1 cellular context compared by ENCODE assay signal in genomic region chr1:53220171-53220961, GRCh38.
A peak's percentile ranks its signal among the peaks of the same experiment; 100 is the strongest.
TF ChIP-seq lines count a peak whose summit lies in the region.

Gene CZIB (minus strand): TSS chr1:53220634. CDS start chr1:53220575, 59 bp downstream.

TF ChIP-seq in HEK293, 187 proteins besides CTCF, POLR2A, EP300 and RAD21 (continued from another document and continues in another):
- TF ChIP-seq ZBTB11 (tag by site-specific recombination; conservative IDR thresholded peaks at IDR 0.05; ENCODE audit: low read depth) = peak; percentile 90
- TF ChIP-seq ZNF626 (tag by site-specific recombination; IDR thresholded peaks at IDR 0.05) = no peak
- TF ChIP-seq EGR2 (tag by site-specific recombination; IDR thresholded peaks at IDR 0.05; ENCODE audit: low read depth) = peak; percentile 96
- TF ChIP-seq GLIS1 (tag by site-specific recombination; IDR thresholded peaks at IDR 0.05) = peak; percentile 80
- peak; percentile 97 for TF ChIP-seq SP7 (tag by site-specific recombination; IDR thresholded peaks at IDR 0.05)
- peak; percentile 63 for TF ChIP-seq ZNF24 (tag by site-specific recombination; IDR thresholded peaks at IDR 0.05)
- peak; percentile 64; the same call in 1 of the 2 replicates for TF ChIP-seq TSHZ1 (tag by site-specific recombination; IDR thresholded peaks at IDR 0.05; ENCODE audit: borderline replicate concordance)
- no peak for TF ChIP-seq ZNF488 (tag by site-specific recombination; IDR thresholded peaks at IDR 0.05)
- no peak for TF ChIP-seq ZNF624 (tag by site-specific recombination; IDR thresholded peaks at IDR 0.05)
- TF ChIP-seq ZBTB17 (tag by site-specific recombination; IDR thresholded peaks at IDR 0.05) = peak; percentile 90
- TF ChIP-seq ZNF423 (tag by site-specific recombination; IDR thresholded peaks at IDR 0.05) = peak; percentile 69
- peak; percentile 84 for TF ChIP-seq ZBTB48 (tag by site-specific recombination; IDR thresholded peaks at IDR 0.05)
- TF ChIP-seq ZNF776 (tag by site-specific recombination; IDR thresholded peaks at IDR 0.05; ENCODE audit: borderline replicate concordance) = no peak
- peak; percentile 96 for TF ChIP-seq ZFHX2 (tag by site-specific recombination; conservative IDR thresholded peaks at IDR 0.05)
- TF ChIP-seq ZNF518A (tag by site-specific recombination; conservative IDR thresholded peaks at IDR 0.05; ENCODE audit: low read depth) = peak; percentile 65
- TF ChIP-seq SP3 (tag by site-specific recombination; IDR thresholded peaks at IDR 0.05) = peak; percentile 95
- no peak for TF ChIP-seq ZNF701 (tag by site-specific recombination; IDR thresholded peaks at IDR 0.05)
- no peak for TF ChIP-seq ZNF549 (tag by site-specific recombination; IDR thresholded peaks at IDR 0.05)
- TF ChIP-seq YY1 (tag by site-specific recombination; IDR thresholded peaks at IDR 0.05) = peak; percentile 79; the same call in 1 of the 2 replicates
- peak; percentile 99 for TF ChIP-seq KLF16 (tag by site-specific recombination; IDR thresholded peaks at IDR 0.05)
- no peak for TF ChIP-seq ZNF747 (tag by site-specific recombination; IDR thresholded peaks at IDR 0.05)
- no peak for TF ChIP-seq SCRT1 (tag by site-specific recombination; IDR thresholded peaks at IDR 0.05; ENCODE audit: borderline replicate concordance)
- TF ChIP-seq ZNF132 (tag by site-specific recombination; IDR thresholded peaks at IDR 0.05; ENCODE audit: borderline replicate concordance) = no peak
- TF ChIP-seq ZNF133 (tag by site-specific recombination; IDR thresholded peaks at IDR 0.05) = no peak
- no peak for TF ChIP-seq ZNF548 (tag by site-specific recombination; IDR thresholded peaks at IDR 0.05)
- no peak for TF ChIP-seq ZNF621 (tag by site-specific recombination; IDR thresholded peaks at IDR 0.05)
- TF ChIP-seq ZNF664 (tag by site-specific recombination; IDR thresholded peaks at IDR 0.05) = no peak
- 0 out of 2 replicates have a peak, but pooled peaks have one; percentile 20 for TF ChIP-seq ZNF121 (tag by site-specific recombination; IDR thresholded peaks at IDR 0.05)
- TF ChIP-seq ZNF391 (tag by site-specific recombination; IDR thresholded peaks at IDR 0.05; ENCODE audit: borderline replicate concordance, low read depth) = peak; percentile 95
- no peak for TF ChIP-seq ZNF426 (tag by site-specific recombination; IDR thresholded peaks at IDR 0.05)
- no peak for TF ChIP-seq ZNF704 (tag by site-specific recombination; IDR thresholded peaks at IDR 0.05)
- peak; percentile 72 for TF ChIP-seq ZSCAN30 (tag by site-specific recombination; IDR thresholded peaks at IDR 0.05)
- TF ChIP-seq BCL11A (tag by site-specific recombination; IDR thresholded peaks at IDR 0.05; ENCODE audit: low read depth) = no peak
- peak; percentile 85; the same call in 1 of the 2 replicates for TF ChIP-seq GLI4 (tag by site-specific recombination; IDR thresholded peaks at IDR 0.05)
- no peak for TF ChIP-seq ZNF585B (tag by site-specific recombination; IDR thresholded peaks at IDR 0.05)
- peak; percentile 79 for TF ChIP-seq INSM2 (tag by site-specific recombination; IDR thresholded peaks at IDR 0.05)
- no peak for TF ChIP-seq ZNF202 (tag by site-specific recombination; IDR thresholded peaks at IDR 0.05; ENCODE audit: borderline replicate concordance)
- TF ChIP-seq ZSCAN4 (tag by site-specific recombination; IDR thresholded peaks at IDR 0.05) = peak; percentile 64
- peak; percentile 58; the same call in 1 of the 2 replicates for TF ChIP-seq ZNF785 (tag by site-specific recombination; IDR thresholded peaks at IDR 0.05)
- peak; percentile 100 for TF ChIP-seq ZNF600 (tag by site-specific recombination; IDR thresholded peaks at IDR 0.05)
- peak; percentile 95 for TF ChIP-seq ZBTB26 (tag by site-specific recombination; optimal IDR thresholded peaks at IDR 0.05)
